21 cellular contexts compared by ENCODE assay signal in the genomic region with DNA sequence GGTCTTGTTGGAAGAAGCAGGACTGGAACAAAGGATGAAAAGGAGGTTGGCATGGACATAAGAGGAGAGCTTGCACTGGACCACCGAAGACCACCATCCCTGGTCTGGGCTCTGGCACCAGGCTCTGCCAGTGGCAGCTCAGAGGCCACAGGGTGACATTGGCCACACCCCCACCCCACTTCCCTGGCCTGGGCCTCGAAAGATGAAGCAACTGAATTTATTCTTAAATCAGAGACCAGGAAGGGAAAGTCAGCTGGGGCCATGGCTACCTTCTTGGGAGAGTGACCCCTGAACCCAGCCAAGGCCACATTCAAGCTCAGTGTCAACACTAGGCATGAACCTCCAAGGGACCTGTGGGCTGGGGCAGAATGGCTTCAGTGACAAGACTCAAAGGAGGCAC. TPM values are rescaled to one million over a fixed set of nuclear protein-coding genes. Genes with fewer than 3 reads are reported as not detected.
DNase-seq lines count a peak whose midpoint lies in the region; ATAC-seq and TF ChIP-seq lines count a peak whose summit lies in the region.
"Had no signal": no experiment of that assay in that cellular context is flagged by ENCODE, and none has a peak within 500 bp of the region (broad histone marks: within the 10 kb centered on the region; RNA-seq: fewer than 3 reads in every experiment).

No MANE protein-coding gene starts in this region.

- peak; percentile 52 for DNase-seq in activated effector memory CD4-positive, alpha-beta T cell treated with anti-CD3 and anti-CD28 coated beads, Interleukin-2, amount 50 U/mL, for 16 hours
- no peak for DNase-seq in activated effector memory CD4-positive, alpha-beta T cell treated with Interleukin-2 at 50 U/mL for 16 hours
- DNase-seq in endodermal cell (peak; percentile 24), mesenteric fat pad (ENCODE audit: low spot score) (peak; percentile 79), spleen (peak; percentile 52), midbrain (lab: John Stamatoyannopoulos, UW) (no peak), caudate nucleus (lab: John Stamatoyannopoulos, UW) (no peak)
- DNase-seq: 8988T; BE2C; CD4-positive, alpha-beta memory T cell; DMS153; DMS79; GDM1; H7; HFFc6 had no signal

- 91 to 100% methylated on average over 1 to 2 of the region's 2 CpGs for WGBS in endodermal cell (ENCODE audit: insufficient coverage in 1 of 2, insufficient read length in 1 of 2), 2 experiments
- WGBS in spleen, 5 donors = 58 to 74% (median 64%) methylated on average over 2 of the region's 2 CpGs

- intact Hi-C loops in spleen (cut with DNase I; ENCODE audit: low total_unique reads) = no loop called here

- no peaks in the 10 kb centered on the region for H3K27me3 Mint-ChIP-seq in endodermal cell (ENCODE audit: insufficient read depth)

- peaks cover 31% of the 10 kb centered on the region for H3K4me1 Mint-ChIP-seq in endodermal cell
- H3K4me1 Mint-ChIP-seq: CD14-positive monocyte had no signal

- ATAC-seq in HG03439 (IDR thresholded peaks at IDR 0.05; ENCODE audit: unreplicated experiment) = no peak
- ATAC-seq: GM23338, HCT116 had no signal

- no peak overlapping the region for H3K4me3 Mint-ChIP-seq in endodermal cell
- H3K4me3 Mint-ChIP-seq: CD14-positive monocyte; CD4-positive, alpha-beta memory T cell; GM23338; HFFc6 had no signal

- no peaks in the 10 kb centered on the region for H3K36me3 ChIP-seq in endodermal cell (ENCODE audit: control insufficient read depth, insufficient read depth, low read length)
- no peaks in the 10 kb centered on the region for H3K36me3 ChIP-seq in spleen
- H3K36me3 ChIP-seq: BE2C had no signal

- H3K27ac ChIP-seq in endodermal cell (ENCODE audit: low read depth, low read length) (no peak overlapping the region), spleen (no peak overlapping the region), caudate nucleus (ENCODE audit: low read depth, low read length) (no peak overlapping the region)

- H3K4me1 ChIP-seq in endodermal cell (ENCODE audit: control insufficient read depth, insufficient read depth, low read length) (peaks cover 19% of the 10 kb centered on the region), spleen (peaks cover 0 to 15% (median under 1%) of the 10 kb centered on the region in 6 donors)
- H3K4me1 ChIP-seq: BE2C had no signal

- H3K27me3 ChIP-seq in endodermal cell (ENCODE audit: control insufficient read depth, insufficient read depth, low read length, poor library complexity, severe bottlenecking) (no peaks in the 10 kb centered on the region), spleen (replicated peaks in 1 of 7) (peaks cover 0 to 75% (median 0%) of the 10 kb centered on the region in 7 donors)
- H3K27me3 ChIP-seq: BE2C had no signal

- peaks cover 8% of the 10 kb centered on the region for H3K9me3 ChIP-seq in endodermal cell (ENCODE audit: control insufficient read depth, low read length)
- H3K9me3 ChIP-seq in spleen = peaks cover 0 to 4% (median 0%) of the 10 kb centered on the region in 8 donors
- H3K9me3 ChIP-seq: BE2C had no signal

- H3K9me3 Mint-ChIP-seq in endodermal cell = peaks cover 2% of the 10 kb centered on the region

- no peak for TF ChIP-seq POLR2A in spleen (IDR thresholded peaks at IDR 0.05)

- peaks cover 5% of the 10 kb centered on the region for H3K36me3 Mint-ChIP-seq in endodermal cell (ENCODE audit: low read depth)
- H3K36me3 Mint-ChIP-seq: CD14-positive monocyte; CD4-positive, alpha-beta memory T cell had no signal

- H3K27ac Mint-ChIP-seq in endodermal cell = no peak overlapping the region
- H3K27ac Mint-ChIP-seq: CD14-positive monocyte, GM23338, HFFc6 had no signal

- no peak for TF ChIP-seq CTCF in endodermal cell (conservative IDR thresholded peaks at IDR 0.05)
- TF ChIP-seq CTCF in spleen (IDR thresholded peaks at IDR 0.05 in 8 of 11, conservative IDR thresholded peaks at IDR 0.05 in 3 of 11) = no peak

- H3K9ac ChIP-seq in endodermal cell (ENCODE audit: extremely low read depth, low read length, poor library complexity, severe bottlenecking) = no peak overlapping the region

- H3K4me3 ChIP-seq in endodermal cell (ENCODE audit: low read length) = no peak overlapping the region
- H3K4me3 ChIP-seq in spleen = no peak overlapping the region
- H3K4me3 ChIP-seq: GM23338 had no signal

RNA-seq across cellular contexts. Expression of gene KLHDC7A, which starts 4.0 kb away (rescaled TPM):
- total RNA-seq in endodermal cell (1 to 10 TPM; 4.4 to 7.2 TPM), mesenteric fat pad (0.93 TPM), spleen (not detected)
- 1.1 TPM for polyA plus RNA-seq in endodermal cell (2013, experiment 1 of 2)
- polyA plus RNA-seq in endodermal cell (2013, experiment 2 of 2) = 1.3 TPM
- not detected for polyA plus RNA-seq in spleen
- total RNA-seq: A673; CD4-positive, alpha-beta memory T cell; Daoy; HFFc6 had no signal
- polyA plus RNA-seq: CD14-positive monocyte; CD4-positive, alpha-beta memory T cell had no signal

Comparison
In these comparisons a context has a peak if more than half of its experiments do, and no peak if none do; other contexts are left out.
1. DNase-seq: peak in activated effector memory CD4-positive, alpha-beta T cell treated with anti-CD3 and anti-CD28 coated beads, Interleukin-2, amount 50 U/mL, for 16 hours (single experiment), endodermal cell (single experiment), mesenteric fat pad (single experiment) and spleen (single experiment); none in activated effector memory CD4-positive, alpha-beta T cell treated with Interleukin-2 at 50 U/mL for 16 hours (single experiment), midbrain (single experiment) and caudate nucleus (0 of 61).